In genomic region chr11:70558651-70559050, GRCh38 we compare ENCODE assay signal across 17 cellular contexts.
A peak's percentile ranks its signal among the peaks of the same experiment; 100 is the strongest.
DNase-seq lines count a peak whose midpoint lies in the region; ATAC-seq and TF ChIP-seq lines count a peak whose summit lies in the region.
"Had no signal": no experiment of that assay in that cellular context is flagged by ENCODE, and none has a peak within 500 bp of the region (broad histone marks: within the 10 kb centered on the region; RNA-seq: fewer than 3 reads in every experiment).

No MANE protein-coding gene starts in this region.

- H2BK5ac ChIP-seq in neuronal stem cell (ENCODE audit: low read length): peak overlapping the region; percentile 59

- H3K4me1 Mint-ChIP-seq in chondrocyte (ENCODE audit: low read depth): no peaks in the 10 kb centered on the region
- H3K4me1 Mint-ChIP-seq: CD14-positive monocyte; CD8-positive, alpha-beta memory T cell had no signal

- H3K36me3 Mint-ChIP-seq in chondrocyte (ENCODE audit: low read depth): no peaks in the 10 kb centered on the region
- H3K36me3 Mint-ChIP-seq: CD14-positive monocyte; CD8-positive, alpha-beta memory T cell had no signal

- H3K36me3 ChIP-seq in heart right ventricle (no peaks in the 10 kb centered on the region), neuronal stem cell (replicated peaks in 1 of 2; ENCODE audit: control insufficient read depth in 2 of 2, insufficient read depth in 2 of 2, low read length in 2 of 2) (no peaks in the 10 kb centered on the region), lower lobe of right lung (no peaks in the 10 kb centered on the region), prostate gland (no peaks in the 10 kb centered on the region)

- no peak overlapping the region for H3K27ac Mint-ChIP-seq in chondrocyte (ENCODE audit: unreplicated experiment)
- H3K27ac Mint-ChIP-seq: CD14-positive monocyte, HFFc6 had no signal

- no peak overlapping the region for H3K23ac ChIP-seq in neuronal stem cell (ENCODE audit: low read depth, low read length, poor library complexity)

- peak overlapping the region; percentile 77 for H2BK120ac ChIP-seq in neuronal stem cell (ENCODE audit: low read depth, low read length)

- H3K4ac ChIP-seq in neuronal stem cell (ENCODE audit: low read length): no peak overlapping the region

- H3K79me1 ChIP-seq in neuronal stem cell (ENCODE audit: low read depth, low read length): no peaks in the 10 kb centered on the region

- H2AK5ac ChIP-seq in neuronal stem cell (ENCODE audit: low read depth, low read length): peak overlapping the region; percentile 98

- H3K27me3 Mint-ChIP-seq in chondrocyte (ENCODE audit: low read depth): peaks cover 15% of the 10 kb centered on the region

- peak overlapping the region; percentile 94 for H2BK15ac ChIP-seq in neuronal stem cell (ENCODE audit: low read length)

- H2AFZ ChIP-seq in neuronal stem cell (ENCODE audit: low read length): no peak overlapping the region

- no peak overlapping the region for H3K4me3 Mint-ChIP-seq in chondrocyte (ENCODE audit: unreplicated experiment)
- H3K4me3 Mint-ChIP-seq: CD14-positive monocyte; CD8-positive, alpha-beta memory T cell; HFFc6 had no signal

- no peak overlapping the region for H3K14ac ChIP-seq in neuronal stem cell (ENCODE audit: low read length)

- WGBS in heart right ventricle, 2 donors: 86 to 87% methylated on average over 17 of the region's 17 CpGs
- WGBS in neuronal stem cell (ENCODE audit: extremely low coverage in 2 of 2, insufficient read length in 2 of 2, insufficient replicate concordance in 1 of 2), 2 donors: no CpG with 5 or more reads among the region's 17 CpGs
- WGBS in prostate gland: 86% methylated on average over 17 of the region's 17 CpGs

- H3K27me3 ChIP-seq in heart right ventricle: peaks cover 0 to 20% (median 0%) of the 10 kb centered on the region in 7 donors
- no peaks in the 10 kb centered on the region for H3K27me3 ChIP-seq in neuronal stem cell (ENCODE audit: control insufficient read depth in 3 of 3, insufficient read depth in 3 of 3, low read depth in 1 of 3, low read length in 3 of 3)
- no peaks in the 10 kb centered on the region for H3K27me3 ChIP-seq in lower lobe of right lung (ENCODE audit: low read depth)
- no peaks in the 10 kb centered on the region for H3K27me3 ChIP-seq in prostate gland (replicated peaks; ENCODE audit: insufficient read depth)

- H4K91ac ChIP-seq in neuronal stem cell (ENCODE audit: low read depth, low read length, poor library complexity): no peak overlapping the region

- DNase-seq in Right ventricle myocardium inferior (ENCODE audit: missing footprints): peak; percentile 49
- DNase-seq in heart right ventricle: no peak
- DNase-seq in chondrocyte (ENCODE audit: low spot score): peak; percentile 44
- no peak for DNase-seq in neuronal stem cell (ENCODE audit: low spot score)
- DNase-seq in activated naive CD4-positive, alpha-beta T cell treated with Interleukin-2 at 50 U/mL for 16 hours: no peak
- DNase-seq in lower lobe of right lung: no peak
- DNase-seq in prostate gland (ENCODE audit: low spot score): no peak
- DNase-seq: Caco-2, DND-41, GDM1, GOT3, HCEC 1CT, HFFc6 had no signal

- H3K4me2 ChIP-seq in neuronal stem cell (ENCODE audit: insufficient read depth, low read length, poor library complexity, severe bottlenecking): no peak overlapping the region

- peak overlapping the region; percentile 24 for H2BK12ac ChIP-seq in neuronal stem cell (ENCODE audit: low read length)

- H3K18ac ChIP-seq in neuronal stem cell (ENCODE audit: low read length): peak overlapping the region; percentile 89

- H3K9me3 ChIP-seq in heart right ventricle (peaks cover 0 to 5% (median 0%) of the 10 kb centered on the region in 11 donors), neuronal stem cell (replicated peaks in 1 of 2; ENCODE audit: control insufficient read depth in 2 of 2, insufficient read depth in 1 of 2, low read depth in 1 of 2, low read length in 2 of 2) (no peaks in the 10 kb centered on the region), lower lobe of right lung (no peaks in the 10 kb centered on the region), prostate gland (no peaks in the 10 kb centered on the region)
- H3K9me3 ChIP-seq: Caco-2 had no signal

- H3K9me3 Mint-ChIP-seq in chondrocyte (ENCODE audit: low read depth): no peaks in the 10 kb centered on the region
- H3K9me3 Mint-ChIP-seq: CD8-positive, alpha-beta memory T cell had no signal

- TF ChIP-seq CTCF in heart right ventricle (IDR thresholded peaks at IDR 0.05) (no peak), chondrocyte (IDR thresholded peaks at IDR 0.05) (no peak), lower lobe of right lung (IDR thresholded peaks at IDR 0.05) (no peak), prostate gland (IDR thresholded peaks at IDR 0.05) (no peak)

- H3K27ac ChIP-seq in heart right ventricle (no peak overlapping the region), neuronal stem cell (replicated peaks; ENCODE audit: low read length) (no peak overlapping the region), lower lobe of right lung (no peak overlapping the region), prostate gland (no peak overlapping the region)
- H3K27ac ChIP-seq: 22Rv1 had no signal

- ATAC-seq in Right ventricle myocardium inferior (no peak), heart right ventricle (no peak), lower lobe of right lung (no peak)
- ATAC-seq: HepG2 had no signal

- H3K4me3 ChIP-seq in heart right ventricle: no peak overlapping the region
- H3K4me3 ChIP-seq in neuronal stem cell (ENCODE audit: low read length in 2 of 2): no peak overlapping the region
- no peak overlapping the region for H3K4me3 ChIP-seq in lower lobe of right lung
- no peak overlapping the region for H3K4me3 ChIP-seq in prostate gland

- H3K4me1 ChIP-seq in heart right ventricle: no peaks in the 10 kb centered on the region
- H3K4me1 ChIP-seq in neuronal stem cell (ENCODE audit: control insufficient read depth in 2 of 2, insufficient read depth in 1 of 2, low read depth in 1 of 2, low read length in 2 of 2): peaks cover 20 to 23% of the 10 kb centered on the region in 2 donors
- no peaks in the 10 kb centered on the region for H3K4me1 ChIP-seq in lower lobe of right lung
- H3K4me1 ChIP-seq in prostate gland (replicated peaks): no peaks in the 10 kb centered on the region
- H3K4me1 ChIP-seq: Caco-2 had no signal

- no peak overlapping the region for H4K8ac ChIP-seq in neuronal stem cell (ENCODE audit: low read depth, low read length)

- H3K9ac ChIP-seq in neuronal stem cell (ENCODE audit: low read depth, low read length, poor library complexity): no peak overlapping the region

- intact Hi-C loops in Right ventricle myocardium inferior (cut with DNase I): no loop called here
- intact Hi-C loops in heart right ventricle (cut with DNase I): no loop called here
- intact Hi-C loops in lower lobe of right lung (cut with DNase I): no loop called here
- intact Hi-C loops in prostate gland (cut with DNase I): no loop called here

- no peak for TF ChIP-seq POLR2A in prostate gland (IDR thresholded peaks at IDR 0.05)

Comparison
In these comparisons a context has a peak if more than half of its experiments do, and no peak if none do; other contexts are left out.
1. DNase-seq: peak in Right ventricle myocardium inferior (single experiment) and chondrocyte (single experiment); none in heart right ventricle (0 of 2), neuronal stem cell (single experiment), activated naive CD4-positive, alpha-beta T cell treated with Interleukin-2 at 50 U/mL for 16 hours (single experiment), lower lobe of right lung (single experiment) and prostate gland (single experiment).